ENCODE assay signal across 15 cellular contexts in genomic region chr14:90336985-90337384, GRCh38.
"Had no signal": no experiment of that assay in that cellular context is flagged by ENCODE, and none has a peak within 500 bp of the region (broad histone marks: within the 10 kb centered on the region; RNA-seq: fewer than 3 reads in every experiment).

No MANE protein-coding gene starts in this region.

- DNase-seq: activated CD4-positive, alpha-beta T cell treated with anti-CD3 and anti-CD28 coated beads, Interleukin-2, amount 50 U/mL, for 4 hours; activated naive CD4-positive, alpha-beta T cell treated with anti-CD3 and anti-CD28 coated beads for 36 hours; activated T-cell treated with anti-CD3 and anti-CD28 coated beads for 4 hours; left ventricle myocardium inferior; mucosa of descending colon; naive thymus-derived CD4-positive, alpha-beta T cell; ovary; stimulated activated CD4-positive, alpha-beta T cell treated with anti-CD3 and anti-CD28 coated beads, Interleukin-2, amount 100 ng/mL, for 48 hours; stimulated activated naive B cell treated with anti-CD40 and anti-IgM and Interleukin-4, amounts not matched to agents 10 μg/mL and 1 μg/mL and 100 μg/mL, for 72 hours had no signal

- H3K27me3 ChIP-seq: ascending aorta, ovary had no signal

- ATAC-seq: activated CD4-positive, CD25-positive, alpha-beta regulatory T cell treated with anti-CD3 and anti-CD28 coated beads, Interleukin-2, amount 50 U/mL, for 24 hours; activated T-helper 17 cell treated with anti-CD3 and anti-CD28 coated beads, Interleukin-2, amount 50 U/mL, for 72 hours; gastroesophageal sphincter; mucosa of descending colon; naive thymus-derived CD4-positive, alpha-beta T cell; stimulated activated naive B cell treated with anti-CD40 and anti-IgM and Interleukin-4, amounts not matched to agents 10 μg/mL and 1 μg/mL and 100 μg/mL, for 72 hours had no signal

- H3K36me3 ChIP-seq: ascending aorta, gastroesophageal sphincter, left ventricle myocardium inferior, ovary, tibial nerve had no signal

- H3K4me3 Mint-ChIP-seq: activated naive CD4-positive, alpha-beta T cell treated with anti-CD3 and anti-CD28 coated beads for 36 hours; activated T-helper 17 cell treated with anti-CD3 and anti-CD28 coated beads, Interleukin-2, amount 50 U/mL, for 72 hours; naive thymus-derived CD4-positive, alpha-beta T cell; stimulated activated naive B cell treated with anti-CD40 and anti-IgM and Interleukin-4, amounts not matched to agents 10 μg/mL and 1 μg/mL and 100 μg/mL, for 72 hours; T-helper 2 cell treated with Interferon-gamma antibody and Interleukin-4, amounts not matched to agents 5 μg/mL and 100 μg/mL, for 36 hours had no signal

- H3K9me3 ChIP-seq: ascending aorta, gastroesophageal sphincter, left ventricle myocardium inferior, mucosa of descending colon, ovary, tibial nerve had no signal

- H3K36me3 Mint-ChIP-seq: naive thymus-derived CD4-positive, alpha-beta T cell had no signal

- H3K4me1 Mint-ChIP-seq: activated T-helper 17 cell treated with anti-CD3 and anti-CD28 coated beads, Interleukin-2, amount 50 U/mL, for 72 hours had no signal

- H3K4me1 ChIP-seq: ascending aorta had no signal

- H3K4me3 ChIP-seq: ascending aorta, gastroesophageal sphincter, left ventricle myocardium inferior, mucosa of descending colon, ovary, tibial nerve had no signal

- H3K27ac ChIP-seq: ascending aorta, gastroesophageal sphincter, left ventricle myocardium inferior, ovary, tibial nerve had no signal

- H3K27ac Mint-ChIP-seq: activated naive CD4-positive, alpha-beta T cell treated with anti-CD3 and anti-CD28 coated beads for 36 hours; activated T-helper 17 cell treated with anti-CD3 and anti-CD28 coated beads, Interleukin-2, amount 50 U/mL, for 72 hours; naive thymus-derived CD4-positive, alpha-beta T cell; stimulated activated naive B cell treated with anti-CD40 and anti-IgM and Interleukin-4, amounts not matched to agents 10 μg/mL and 1 μg/mL and 100 μg/mL, for 72 hours; T-helper 2 cell treated with Interferon-gamma antibody and Interleukin-4, amounts not matched to agents 5 μg/mL and 100 μg/mL, for 36 hours had no signal

- H3K9me3 Mint-ChIP-seq: activated naive CD4-positive, alpha-beta T cell treated with anti-CD3 and anti-CD28 coated beads for 36 hours; activated T-helper 17 cell treated with anti-CD3 and anti-CD28 coated beads, Interleukin-2, amount 50 U/mL, for 72 hours; naive thymus-derived CD4-positive, alpha-beta T cell; stimulated activated naive B cell treated with anti-CD40 and anti-IgM and Interleukin-4, amounts not matched to agents 10 μg/mL and 1 μg/mL and 100 μg/mL, for 72 hours; T-helper 2 cell treated with Interferon-gamma antibody and Interleukin-4, amounts not matched to agents 5 μg/mL and 100 μg/mL, for 36 hours had no signal
